17 cellular contexts compared by ENCODE assay signal in genomic region chr15:78210349-78210717, GRCh38. TPM values are rescaled to one million over a fixed set of nuclear protein-coding genes. Genes with fewer than 3 reads are reported as not detected.
DNase-seq lines count a peak whose midpoint lies in the region; ATAC-seq, FAIRE-seq and TF ChIP-seq lines count a peak whose summit lies in the region.
"Had no signal": no experiment of that assay in that cellular context is flagged by ENCODE, and none has a peak within 500 bp of the region (broad histone marks: within the 10 kb centered on the region; RNA-seq: fewer than 3 reads in every experiment).

No MANE protein-coding gene starts in this region.

- peaks cover 4% of the 10 kb centered on the region for H3K27me3 Mint-ChIP-seq in T-helper 2 cell treated with Interferon-gamma antibody and Interleukin-4, amounts not matched to agents 5 μg/mL and 100 μg/mL, for 36 hours (ENCODE audit: low read depth)

- CTCF ChIA-PET in K562 (lab: Yijun Ruan, JAX; ENCODE audit: low intra/inter-chr PET ratio): no interaction called here

- DNase-seq in cardiac muscle cell (ENCODE audit: low read depth in 1 of 2, low spot score in 1 of 2) (no peak), cardiac septum (ENCODE audit: low spot score) (no peak), K562 (ENCODE audit: extremely low read depth in 1 of 4, low spot score in 3 of 4) (no peak), transverse colon (no peak), HK-2 (ENCODE audit: unreplicated experiment) (no peak)
- DNase-seq in stimulated activated CD4-positive, alpha-beta T cell treated with anti-CD3 and anti-CD28 coated beads, Interleukin-4, amount 100 ng/mL, for 1 hour: no peak
- no peak for DNase-seq in T-helper 2 cell treated with Interferon-gamma antibody and Interleukin-4, amounts not matched to agents 5 μg/mL and 100 μg/mL, for 36 hours (ENCODE audit: low spot score)
- DNase-seq: activated CD4-positive, alpha-beta T cell treated with anti-CD3 and anti-CD28 coated beads, Interleukin-2, amount 10 ng/mL, durations not matched to agents 7 days and 5 days; effector CD8-positive, alpha-beta T cell; HFFc6; occipital lobe; stimulated activated CD4-positive, alpha-beta T cell treated with anti-CD3 and anti-CD28 coated beads, Interleukin-2, amount 100 ng/mL, for 24 hours; T-helper 17 cell had no signal

- H3K9ac ChIP-seq in K562 (ENCODE audit: insufficient read depth in 1 of 2, low read depth in 2 of 2, low read length in 2 of 2) (no peak overlapping the region), muscle layer of colon (ENCODE audit: low read length) (no peak overlapping the region)

- H3K9me1 ChIP-seq in K562 (ENCODE audit: control insufficient read depth, insufficient read depth, low read length): no peaks in the 10 kb centered on the region

- TF ChIP-seq EP300 in K562 (IDR thresholded peaks at IDR 0.05; ENCODE audit: low read length): no peak
- TF ChIP-seq EP300 in transverse colon (IDR thresholded peaks at IDR 0.05; ENCODE audit: low read depth): no peak

- peak overlapping the region; percentile 3 for H3K27ac ChIP-seq in cardiac muscle cell
- no peak overlapping the region for H3K27ac ChIP-seq in K562 (ENCODE audit: extremely low read depth, low read depth, low read length)
- peak overlapping the region; percentile 7 for H3K27ac ChIP-seq in muscle layer of colon (ENCODE audit: low read depth, low read length)
- H3K27ac ChIP-seq in transverse colon: peak overlapping the region; percentile 5 to 73 (median 46)

- no peak overlapping the region for H3K4me2 ChIP-seq in K562 (ENCODE audit: insufficient read depth, low read length)

- 24% methylated on average over 5 of the region's 5 CpGs for WGBS in K562 (ENCODE audit: insufficient coverage, low coverage, missing lambda C conversion rate)
- 40 to 48% methylated on average over 4 to 5 of the region's 5 CpGs for WGBS in transverse colon (ENCODE audit: low coverage in 1 of 2), 2 donors

- 0 out of 2 replicates have a peak overlapping the region, but pooled peaks have one; percentile 17 for H2AFZ ChIP-seq in K562 (ENCODE audit: low read depth, low read length)

- no peaks in the 10 kb centered on the region for H3K9me3 ChIP-seq in cardiac muscle cell (ENCODE audit: low read depth)
- no peaks in the 10 kb centered on the region for H3K9me3 ChIP-seq in K562 (replicated peaks; ENCODE audit: control insufficient read depth, insufficient read depth, low read depth, low read length)
- no peaks in the 10 kb centered on the region for H3K9me3 ChIP-seq in muscle layer of colon (ENCODE audit: low read length)
- H3K9me3 ChIP-seq in transverse colon: no peaks in the 10 kb centered on the region

- no peak overlapping the region for H3K27ac Mint-ChIP-seq in T-helper 2 cell treated with Interferon-gamma antibody and Interleukin-4, amounts not matched to agents 5 μg/mL and 100 μg/mL, for 36 hours
- H3K27ac Mint-ChIP-seq: activated CD4-positive, alpha-beta T cell treated with anti-CD3 and anti-CD28 coated beads, Interleukin-2, amount 10 ng/mL, durations not matched to agents 7 days and 5 days; activated T-helper 17 cell treated with anti-CD3 and anti-CD28 coated beads, Interleukin-2, amount 50 U/mL, for 72 hours; HFFc6; stimulated activated memory B cell treated with anti-CD40 and anti-IgM and Interleukin-4, amounts not matched to agents 10 μg/mL and 1 μg/mL and 100 μg/mL, for 72 hours had no signal

- peak; percentile 56 for FAIRE-seq in K562 (lab: Jason Lieb, UNC)
- FAIRE-seq: astrocyte had no signal

- no peak for ATAC-seq in K562
- ATAC-seq: activated T-helper 17 cell treated with anti-CD3 and anti-CD28 coated beads, Interleukin-2, amount 50 U/mL, for 72 hours; stimulated activated memory B cell treated with anti-CD40 and anti-IgM and Interleukin-4, amounts not matched to agents 10 μg/mL and 1 μg/mL and 100 μg/mL, for 72 hours; T-helper 17 cell had no signal

- 0 out of 2 replicates have a peak, but pooled peaks cover 3% of the 10 kb centered on the region for H4K20me1 ChIP-seq in K562 (replicated peaks; ENCODE audit: control insufficient read depth, insufficient read depth, low read length)

- POLR2A ChIA-PET in K562 (lab: Yijun Ruan, JAX): interaction anchor here (1.2 kb wide), 1 partner anchor 63 kb away, joined by 3 read pairs; no protein-coding TSS in a partner anchor

- no peaks in the 10 kb centered on the region for H3K9me3 Mint-ChIP-seq in T-helper 2 cell treated with Interferon-gamma antibody and Interleukin-4, amounts not matched to agents 5 μg/mL and 100 μg/mL, for 36 hours
- H3K9me3 Mint-ChIP-seq: activated CD4-positive, alpha-beta T cell treated with anti-CD3 and anti-CD28 coated beads, Interleukin-2, amount 10 ng/mL, durations not matched to agents 7 days and 5 days; activated T-helper 17 cell treated with anti-CD3 and anti-CD28 coated beads, Interleukin-2, amount 50 U/mL, for 72 hours; HFFc6; stimulated activated memory B cell treated with anti-CD40 and anti-IgM and Interleukin-4, amounts not matched to agents 10 μg/mL and 1 μg/mL and 100 μg/mL, for 72 hours had no signal

- H3K4me3 ChIP-seq in cardiac muscle cell: no peak overlapping the region
- no peak overlapping the region for H3K4me3 ChIP-seq in K562
- H3K4me3 ChIP-seq in muscle layer of colon (ENCODE audit: low read depth in 1 of 2, low read length in 2 of 2): no peak overlapping the region
- no peak overlapping the region for H3K4me3 ChIP-seq in transverse colon

- no peaks in the 10 kb centered on the region for H3K36me3 Mint-ChIP-seq in T-helper 2 cell treated with Interferon-gamma antibody and Interleukin-4, amounts not matched to agents 5 μg/mL and 100 μg/mL, for 36 hours (ENCODE audit: low read depth)
- H3K36me3 Mint-ChIP-seq: stimulated activated memory B cell treated with anti-CD40 and anti-IgM and Interleukin-4, amounts not matched to agents 10 μg/mL and 1 μg/mL and 100 μg/mL, for 72 hours had no signal

- H3K36me3 ChIP-seq in cardiac muscle cell: no peaks in the 10 kb centered on the region
- H3K36me3 ChIP-seq in K562 (ENCODE audit: control insufficient read depth, insufficient read depth, low read length): no peaks in the 10 kb centered on the region
- H3K36me3 ChIP-seq in muscle layer of colon (ENCODE audit: insufficient read depth, low read length): no peaks in the 10 kb centered on the region
- H3K36me3 ChIP-seq in transverse colon: no peaks in the 10 kb centered on the region

- TF ChIP-seq CTCF in cardiac muscle cell (IDR thresholded peaks at IDR 0.05; ENCODE audit: low read depth, low read length) (no peak), K562 (IDR thresholded peaks at IDR 0.05 in 2 of 3, conservative IDR thresholded peaks at IDR 0.05 in 1 of 3; ENCODE audit: insufficient read depth in 2 of 3, low read depth in 1 of 3, low read length in 3 of 3) (no peak), transverse colon (IDR thresholded peaks at IDR 0.05) (no peak)

- TF ChIP-seq POLR2A in K562 (conservative IDR thresholded peaks at IDR 0.05): no peak
- TF ChIP-seq POLR2A in transverse colon (IDR thresholded peaks at IDR 0.05): no peak

- H3K79me2 ChIP-seq in K562 (ENCODE audit: control insufficient read depth, insufficient read depth, low read length): no peaks in the 10 kb centered on the region

- intact Hi-C loops in cardiac septum (cut with DNase I) (no loop called here), K562 (cut with micrococcal nuclease) (no loop called here), transverse colon (cut with DNase I; ENCODE audit: low total_unique reads) (no loop called here)

- H3K4me1 Mint-ChIP-seq in T-helper 2 cell treated with Interferon-gamma antibody and Interleukin-4, amounts not matched to agents 5 μg/mL and 100 μg/mL, for 36 hours (ENCODE audit: low read depth): no peaks in the 10 kb centered on the region
- H3K4me1 Mint-ChIP-seq: activated CD4-positive, alpha-beta T cell treated with anti-CD3 and anti-CD28 coated beads, Interleukin-2, amount 10 ng/mL, durations not matched to agents 7 days and 5 days; activated T-helper 17 cell treated with anti-CD3 and anti-CD28 coated beads, Interleukin-2, amount 50 U/mL, for 72 hours; stimulated activated memory B cell treated with anti-CD40 and anti-IgM and Interleukin-4, amounts not matched to agents 10 μg/mL and 1 μg/mL and 100 μg/mL, for 72 hours had no signal

- peaks cover 6% of the 10 kb centered on the region for H3K4me1 ChIP-seq in cardiac muscle cell (ENCODE audit: low read depth)
- H3K4me1 ChIP-seq in K562 (replicated peaks in 1 of 2; ENCODE audit: control insufficient read depth in 2 of 2, insufficient read depth in 2 of 2, low read length in 2 of 2): peaks cover 20 to 24% of the 10 kb centered on the region in 2 experiments; a peak in 4 of 5 replicates
- H3K4me1 ChIP-seq in muscle layer of colon (ENCODE audit: insufficient read depth, low read length): peaks cover 45% of the 10 kb centered on the region
- peaks cover 30 to 51% (median 39%) of the 10 kb centered on the region in 4 donors for H3K4me1 ChIP-seq in transverse colon

- in situ Hi-C loops in K562 (cut with MboI): no loop called here
- in situ Hi-C loops in transverse colon (cut with MboI; ENCODE audit: low pct_ligation_motif_present in 1 of 4, low pct_unique_long_range_greater_than_20kb in 1 of 4, low sequenced_read_pairs in 3 of 4): no loop called here

- H3K4me3 Mint-ChIP-seq in T-helper 2 cell treated with Interferon-gamma antibody and Interleukin-4, amounts not matched to agents 5 μg/mL and 100 μg/mL, for 36 hours: no peak overlapping the region
- H3K4me3 Mint-ChIP-seq: activated CD4-positive, alpha-beta T cell treated with anti-CD3 and anti-CD28 coated beads, Interleukin-2, amount 10 ng/mL, durations not matched to agents 7 days and 5 days; activated T-helper 17 cell treated with anti-CD3 and anti-CD28 coated beads, Interleukin-2, amount 50 U/mL, for 72 hours; HFFc6; stimulated activated memory B cell treated with anti-CD40 and anti-IgM and Interleukin-4, amounts not matched to agents 10 μg/mL and 1 μg/mL and 100 μg/mL, for 72 hours; T-helper 17 cell had no signal

- H3K27me3 ChIP-seq in cardiac muscle cell (no peaks in the 10 kb centered on the region), K562 (ENCODE audit: control insufficient read depth in 2 of 2, insufficient read depth in 2 of 2, low read length in 2 of 2) (peaks cover 0 to 12% of the 10 kb centered on the region in 2 experiments; a peak in 2 of 5 replicates), muscle layer of colon (ENCODE audit: control insufficient read depth in 1 of 2, insufficient read depth in 2 of 2, low read length in 2 of 2) (no peaks in the 10 kb centered on the region), transverse colon (no peaks in the 10 kb centered on the region)

- no TSS peak for BruUV-seq in K562 (replicated peaks; lab: Mats Ljungman, UMichigan)

- TF ChIP-seq RAD21 in K562 (CRISPR knock-in tag; conservative IDR thresholded peaks at IDR 0.05 in 1 of 2, IDR thresholded peaks at IDR 0.05 in 1 of 2): no peak

RNA-seq across cellular contexts. Expression of gene ACSBG1, which starts 24.0 kb away (rescaled TPM):
- total RNA-seq in cardiac muscle cell: 0.24 and 1.6 TPM in 2 replicates
- 0.12 and 0.13 TPM in 2 replicates for polyA plus RNA-seq in cardiac muscle cell
- total RNA-seq in cardiac septum: not detected
- 9.2 and 9.5 TPM in 2 replicates for total RNA-seq in K562 (2011; cell fraction: chromatin; rRNA removed; ENCODE audit: low replicate concordance)
- total RNA-seq in K562 (2011; cell fraction: nucleolus; rRNA removed): 5.3 and 7.0 TPM in 2 replicates
- 7.6 and 8.9 TPM in 2 replicates for total RNA-seq in K562 (2011; cell fraction: nucleoplasm; rRNA removed)
- 2.5 and 3.3 TPM in 2 replicates for total RNA-seq in K562 (2014; rRNA removed)
- 3.1 and 3.7 TPM in 2 replicates for total RNA-seq in K562 (2014; rRNA removed; fragmentation: Illumina TruSeq; extraction: Trizol)
- 0.83 TPM in 2 replicates for total RNA-seq in K562 (2015; rRNA removed; fragmentation: Illumina TruSeq; extraction: Trizol)
- 2.6 and 3.3 TPM in 2 replicates for total RNA-seq in K562 (2021)
- 1.2 and 2.0 TPM in 2 replicates for polyA plus RNA-seq in K562 (2011; rRNA removed)
- polyA plus RNA-seq in K562 (2011; cell fraction: cytosol; rRNA removed): 1.9 and 4.0 TPM in 2 replicates
- polyA plus RNA-seq in K562 (2011; cell fraction: nucleus; rRNA removed): 3.7 and 12.6 TPM in 2 replicates
- polyA plus RNA-seq in K562 (2012): 1.3 and 1.4 TPM in 2 replicates
- 4.8 and 6.4 TPM in 2 replicates for polyA plus RNA-seq in K562 (2014; fragmentation: Illumina TruSeq; extraction: Trizol)
- under 1 TPM; 0.36 to 0.75 TPM for polyA plus RNA-seq in K562 (2014; fragmentation: Nextera tagmentation; extraction: Ambion mirVana)
- 4.6 and 5.0 TPM in 2 replicates for polyA plus RNA-seq in K562 (2014; rRNA removed)
- 0.72 and 3.4 TPM in 2 replicates for polyA minus RNA-seq in K562 (2011; rRNA and poly(A)+ RNA removed)
- 1.1 TPM in 1 of 2 replicates, not detected in the other for polyA minus RNA-seq in K562 (2011; cell fraction: cytosol; rRNA and poly(A)+ RNA removed)
- polyA minus RNA-seq in K562 (2011; cell fraction: nucleus; rRNA and poly(A)+ RNA removed): 3.0 and 5.5 TPM in 2 replicates
- total RNA-seq in transverse colon: 1 to 10 TPM in 1 of 4 donors, not detected in 3; 1.5 TPM
- total RNA-seq: activated CD4-positive, alpha-beta T cell treated with anti-CD3 and anti-CD28 coated beads, Interleukin-2, amount 10 ng/mL, durations not matched to agents 7 days and 5 days; activated T-helper 17 cell treated with anti-CD3 and anti-CD28 coated beads, Interleukin-2, amount 50 U/mL, for 72 hours; astrocyte; HFFc6 had no signal

RNA-seq across cellular contexts. Expression of gene DNAJA4, which starts 54.0 kb away (rescaled TPM):
- 1.4 and 3.2 TPM in 2 replicates for total RNA-seq in cardiac muscle cell
- 3.4 and 4.9 TPM in 2 replicates for polyA plus RNA-seq in cardiac muscle cell
- 150 TPM for total RNA-seq in cardiac septum
- total RNA-seq in K562 (2011; cell fraction: chromatin; rRNA removed; ENCODE audit: low replicate concordance): 0.12 and 0.23 TPM in 2 replicates
- total RNA-seq in K562 (2011; cell fraction: nucleolus; rRNA removed): 0.33 TPM in 1 of 2 replicates, not detected in the other
- 0.15 TPM in 1 of 2 replicates, not detected in the other for total RNA-seq in K562 (2011; cell fraction: nucleoplasm; rRNA removed)
- not detected in 2 replicates for total RNA-seq in K562 (2014; rRNA removed)
- 0.11 TPM in 1 of 2 replicates, not detected in the other for total RNA-seq in K562 (2014; rRNA removed; fragmentation: Illumina TruSeq; extraction: Trizol)
- 0.08 TPM in 1 of 2 replicates, not detected in the other for total RNA-seq in K562 (2015; rRNA removed; fragmentation: Illumina TruSeq; extraction: Trizol)
- 0.16 and 0.25 TPM in 2 replicates for total RNA-seq in K562 (2021)
- polyA plus RNA-seq in K562 (2011; rRNA removed): 0.05 and 0.15 TPM in 2 replicates
- polyA plus RNA-seq in K562 (2011; cell fraction: cytosol; rRNA removed): 0.03 TPM in 1 of 2 replicates, not detected in the other
- 0.28 and 0.50 TPM in 2 replicates for polyA plus RNA-seq in K562 (2011; cell fraction: nucleus; rRNA removed)
- polyA plus RNA-seq in K562 (2012): 0.33 and 0.56 TPM in 2 replicates
- not detected in 2 replicates for polyA plus RNA-seq in K562 (2014; fragmentation: Illumina TruSeq; extraction: Trizol)
- 1 to 10 TPM in 1 of 2 experiments, under 1 TPM in 1; 0.56 to 1.0 TPM for polyA plus RNA-seq in K562 (2014; fragmentation: Nextera tagmentation; extraction: Ambion mirVana)
- polyA plus RNA-seq in K562 (2014; rRNA removed): 0.09 TPM in 1 of 2 replicates, not detected in the other
- polyA minus RNA-seq in K562 (2011; rRNA and poly(A)+ RNA removed): 0.21 TPM in 1 of 2 replicates, not detected in the other
- 1.1 and 3.1 TPM in 2 replicates for polyA minus RNA-seq in K562 (2011; cell fraction: cytosol; rRNA and poly(A)+ RNA removed)
- 0.11 and 0.40 TPM in 2 replicates for polyA minus RNA-seq in K562 (2011; cell fraction: nucleus; rRNA and poly(A)+ RNA removed)
- total RNA-seq in transverse colon: 10 to 100 TPM; 34.9 to 69.9 (median 42.5) TPM
